In the genomic region with DNA sequence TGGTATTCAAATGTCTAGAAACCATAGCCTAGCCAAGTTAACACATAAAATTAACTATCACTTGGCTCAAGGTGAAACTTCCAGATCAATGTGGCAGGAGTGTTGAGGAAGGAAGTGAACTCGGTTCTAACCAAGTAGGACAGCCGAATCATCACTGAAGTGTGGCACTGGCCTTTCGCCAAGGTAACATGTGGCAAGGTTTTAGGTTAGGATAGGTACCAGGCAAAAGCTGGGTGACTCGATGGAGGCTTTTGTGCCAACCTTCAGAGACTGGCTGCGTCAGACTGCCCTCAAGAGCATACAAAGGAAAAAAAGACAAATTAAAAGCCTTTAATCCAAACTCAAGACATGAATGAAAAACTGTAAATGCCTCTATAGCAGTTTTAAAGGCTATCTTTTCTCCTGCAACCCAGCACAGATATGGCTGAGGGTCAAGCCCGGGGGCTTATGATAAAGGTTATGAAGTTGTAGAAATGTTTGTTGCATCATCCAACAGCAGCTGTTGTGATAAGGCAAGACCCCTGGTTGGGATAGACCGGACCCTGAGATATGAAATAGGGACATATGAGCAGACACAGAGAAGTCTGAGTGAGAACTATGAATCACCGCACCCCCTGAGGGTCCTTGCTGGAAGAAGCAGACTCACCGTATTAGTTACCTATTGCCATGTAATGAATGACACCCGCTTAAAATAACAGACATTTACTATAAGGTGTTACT, we compare ENCODE assay signal across 1 cellular context.
TF ChIP-seq lines count a peak whose summit lies in the region.

No MANE protein-coding gene starts in this region.

TF ChIP-seq in K562, 482 proteins besides CTCF, POLR2A, EP300 and RAD21:
- TF ChIP-seq, protein P1, sequence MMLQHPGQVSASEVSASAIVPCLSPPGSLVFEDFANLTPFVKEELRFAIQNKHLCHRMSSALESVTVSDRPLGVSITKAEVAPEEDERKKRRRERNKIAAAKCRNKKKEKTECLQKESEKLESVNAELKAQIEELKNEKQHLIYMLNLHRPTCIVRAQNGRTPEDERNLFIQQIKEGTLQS (IDR thresholded peaks at IDR 0.05) = 0 out of 2 replicates have a peak, but pooled peaks have one; percentile 25
- TF ChIP-seq, protein P1 (CRISPR knock-in tag; conservative IDR thresholded peaks at IDR 0.05) = no peak
- TF ChIP-seq TEAD2 (tag; IDR thresholded peaks at IDR 0.05) (no peak), ZZZ3 (IDR thresholded peaks at IDR 0.05) (no peak), CEBPG (CRISPR knock-in tag; IDR thresholded peaks at IDR 0.05) (peak; percentile 34; the same call in 1 of the 2 replicates), CEBPG (tag; conservative IDR thresholded peaks at IDR 0.05 in 1 of 2, IDR thresholded peaks at IDR 0.05 in 1 of 2) (peak in 1 of 2 experiments; percentile 57; a peak in 1 of 4 replicates), ZKSCAN1 (IDR thresholded peaks at IDR 0.05; ENCODE audit: low read depth, low read length) (no peak)
